Comparison of ENCODE assay signal across 14 cellular contexts in the genomic region with DNA sequence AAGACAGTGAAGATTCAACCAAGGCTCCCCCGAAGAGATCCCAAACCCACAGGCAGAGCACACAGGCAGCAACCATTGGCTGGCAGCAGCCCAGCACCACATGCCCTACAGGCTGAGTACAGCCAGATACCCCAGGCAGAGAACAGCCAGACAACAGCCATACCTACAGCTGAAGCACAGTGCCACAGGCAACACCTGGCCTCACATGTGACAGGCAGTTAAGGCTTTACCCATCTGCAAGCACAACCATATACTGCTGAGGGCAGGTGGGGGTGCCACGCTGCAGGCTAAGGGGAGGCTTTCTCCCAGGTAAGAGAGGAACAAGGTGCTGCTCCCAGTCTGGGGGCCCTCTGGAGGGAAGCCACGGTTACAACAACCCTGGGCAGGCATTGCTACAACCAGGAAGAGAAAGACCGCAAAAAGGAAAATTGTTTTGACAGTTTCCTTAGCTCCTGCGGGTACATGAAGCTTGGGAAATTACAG. TPM values are rescaled to one million over a fixed set of nuclear protein-coding genes. Genes with fewer than 3 reads are reported as not detected.
DNase-seq lines count a peak whose midpoint lies in the region; ATAC-seq and TF ChIP-seq lines count a peak whose summit lies in the region.
"Had no signal": no experiment of that assay in that cellular context is flagged by ENCODE, and none has a peak within 500 bp of the region (broad histone marks: within the 10 kb centered on the region; RNA-seq: fewer than 3 reads in every experiment).

No MANE protein-coding gene starts in this region.

- H3K9me3 Mint-ChIP-seq in HFFc6 = no peaks in the 10 kb centered on the region

- H3K4me3 Mint-ChIP-seq in HFFc6 = no peak overlapping the region

- no peak overlapping the region for H3K27ac Mint-ChIP-seq in HFFc6

- TF ChIP-seq CTCF in HFFc6 (IDR thresholded peaks at IDR 0.05) (peak; percentile 26; the same call in 1 of the 2 replicates), VCaP (conservative IDR thresholded peaks at IDR 0.05) (peak; percentile 40)

- H3K27ac ChIP-seq in VCaP = no peak overlapping the region
- H3K27ac ChIP-seq: ovary had no signal

- H3K4me1 Mint-ChIP-seq in HFFc6 (ENCODE audit: low read depth) = no peaks in the 10 kb centered on the region

- H3K36me3 Mint-ChIP-seq in HFFc6 (ENCODE audit: low read depth) = no peaks in the 10 kb centered on the region

- peaks cover 27% of the 10 kb centered on the region for H3K27me3 Mint-ChIP-seq in HFFc6 (ENCODE audit: insufficient read depth)

- CTCF ChIA-PET in HEK293T (lab: Yijun Ruan, JAX) = interaction anchor here (0.6 to 6.6 kb wide), 6 partner anchors 8 to 177 kb away, joined by 3 to 58 read pairs (median 4); no protein-coding TSS in a partner anchor

- intact Hi-C loops in left colon (cut with DNase I, micrococcal nuclease) (loop anchor here (5.0 kb wide), 2 partner anchors 100 to 180 kb away; no protein-coding TSS in a partner anchor), left ventricle myocardium superior (cut with micrococcal nuclease) (loop anchor here (5.0 kb wide), 1 partner anchor 180 kb away; no protein-coding TSS in a partner anchor)

- POLR2A ChIA-PET in HEK293T (lab: Yijun Ruan, JAX) = no interaction called here

- peak; percentile 53 for ATAC-seq in left colon
- ATAC-seq in left ventricle myocardium superior = no peak

- DNase-seq in COLO668 (lab: John Stamatoyannopoulos, UW; ENCODE audit: unreplicated experiment) (peak; percentile 22), HFFc6 (no peak), left colon (no peak), SK-N-DZ (ENCODE audit: low spot score) (no peak), HEK293T (ENCODE audit: extremely low spot score) (no peak), left ventricle myocardium superior (no peak), superior temporal gyrus (ENCODE audit: extremely low spot score) (no peak)
- DNase-seq: COR-L47; NK-92 treated with Interleukin-12 subunit alpha and Interleukin-12 subunit beta, amount 100 ng/mL, for 24 hours; ovary; stimulated activated CD4-positive, alpha-beta T cell treated with anti-CD3 and anti-CD28 coated beads, Interleukin-4, amount 100 ng/mL, for 1 hour had no signal

TF ChIP-seq in HEK293T, 16 proteins besides CTCF, POLR2A, EP300 and RAD21:
- TF ChIP-seq NFRKB (IDR thresholded peaks at IDR 0.05) (no peak), SUZ12 (IDR thresholded peaks at IDR 0.05) (no peak), ELF4 (IDR thresholded peaks at IDR 0.05) (no peak), HDGF (IDR thresholded peaks at IDR 0.05; ENCODE audit: borderline replicate concordance) (no peak), BHLHE40 (IDR thresholded peaks at IDR 0.05; ENCODE audit: borderline replicate concordance) (no peak), ZNF384 (IDR thresholded peaks at IDR 0.05) (no peak), L3MBTL2 (conservative IDR thresholded peaks at IDR 0.05) (no peak)
TF ChIP-seq in HEK293T: peak in this region for 0.

RNA-seq across cellular contexts. Expression of gene CHIT1, which starts 12.3 kb away (rescaled TPM):
- not detected for total RNA-seq in HFFc6 (2021; fragmentation: NEBNext Ultra II Directional; extraction: Animal tissue kit (Norgen Biotek cat#: 25700))
- total RNA-seq in left colon (under 1 TPM in 1 of 2 donors, not detected in 1; 0.40 TPM), left ventricle myocardium superior (not detected)
- 0.01 TPM in 1 of 2 replicates, not detected in the other for polyA plus RNA-seq in SK-N-DZ (2014; cell fraction: cytosol; rRNA removed)
- 0.02 and 0.06 TPM in 2 replicates for polyA plus RNA-seq in SK-N-DZ (2014; cell fraction: nucleus; rRNA removed)
- total RNA-seq: M059J had no signal

RNA-seq across cellular contexts. Expression of gene CHI3L1, which starts 30.7 kb away (rescaled TPM):
- not detected for total RNA-seq in HFFc6 (2021; fragmentation: NEBNext Ultra II Directional; extraction: Animal tissue kit (Norgen Biotek cat#: 25700))
- total RNA-seq in left colon (1 to 10 TPM in 1 of 2 donors, under 1 TPM in 1; 0.67 to 3.0 TPM), left ventricle myocardium superior (1.0 TPM)
- not detected in 2 replicates for polyA plus RNA-seq in SK-N-DZ (2014; cell fraction: cytosol; rRNA removed)
- polyA plus RNA-seq in SK-N-DZ (2014; cell fraction: nucleus; rRNA removed) = not detected in 2 replicates
- total RNA-seq: M059J had no signal

RNA-seq across cellular contexts. Expression of gene MYBPH, which starts 41.6 kb away (rescaled TPM):
- total RNA-seq in HFFc6 (2021; fragmentation: NEBNext Ultra II Directional; extraction: Animal tissue kit (Norgen Biotek cat#: 25700)) = not detected
- total RNA-seq in left colon = not detected
- polyA plus RNA-seq in SK-N-DZ (2014; cell fraction: cytosol; rRNA removed) = not detected in 2 replicates
- not detected in 2 replicates for polyA plus RNA-seq in SK-N-DZ (2014; cell fraction: nucleus; rRNA removed)
- total RNA-seq in left ventricle myocardium superior = not detected
- total RNA-seq: M059J had no signal
- polyA plus RNA-seq: liver had no signal
